ENCODE assay signal across 34 cellular contexts in the genomic region with DNA sequence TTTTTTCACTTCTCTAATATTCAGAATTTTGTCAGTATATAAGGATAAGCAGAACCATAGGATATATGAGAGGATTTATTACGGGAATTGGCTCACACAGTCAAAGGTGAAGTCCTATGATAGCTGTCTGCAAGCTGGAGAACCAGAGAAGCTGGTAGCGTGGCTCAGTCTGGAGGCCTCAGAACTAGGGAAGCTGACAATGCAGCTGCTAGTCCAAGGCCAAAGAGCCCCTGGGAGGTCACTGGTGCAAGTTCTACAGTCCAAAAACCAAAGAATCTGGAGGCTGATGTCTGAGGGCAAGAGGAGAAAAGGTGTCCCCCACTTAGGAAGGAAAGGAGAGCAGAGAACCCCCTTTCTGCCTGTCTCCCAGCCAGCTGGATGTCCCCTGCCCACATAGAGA.
"Had no signal": no experiment of that assay in that cellular context is flagged by ENCODE, and none has a peak within 500 bp of the region (broad histone marks: within the 10 kb centered on the region; RNA-seq: fewer than 3 reads in every experiment).

No MANE protein-coding gene starts in this region.

- H3K27me3 ChIP-seq: MG63 had no signal

- DNase-seq: Karpas-422, Kasumi-1, MG63, MM.1S, MV-4-11, NCI-H1048, NCI-H1092, NCI-H1092 treated with DMSO at 0.1 percent for 48 hours, NCI-H1105, NCI-H1105 treated with DMSO at 0.1 percent for 48 hours, NCI-H1417, NCI-H1417 treated with DMSO at 0.1 percent for 48 hours, NCI-H1436, NCI-H1436 treated with DMSO at 0.1 percent for 48 hours, NCI-H146, NCI-H1694, NCI-H1694 treated with DMSO at 0.1 percent for 48 hours, NCI-H187, NCI-H187 treated with DMSO at 0.1 percent for 48 hours, NCI-H1930, NCI-H2029, NCI-H2029 treated with DMSO at 0.1 percent for 48 hours, NCI-H2081, NCI-H2081 treated with DMSO at 0.1 percent for 48 hours, NCI-H2107, NCI-H2171, NCI-H2171 treated with DMSO at 0.1 percent for 48 hours, NCI-H2227 treated with DMSO at 0.1 percent for 48 hours, NCI-H226, NCI-H345, NCI-H446, NCI-H446 treated with DMSO at 0.1 percent for 48 hours, NCI-H510A had no signal

- H3K27ac ChIP-seq: KMS-11 had no signal

- H3K9ac ChIP-seq: KMS-11 had no signal

- H3K4me3 ChIP-seq: MG63 had no signal

- H3K9me3 ChIP-seq: MG63 had no signal

- H3K4me2 ChIP-seq: KMS-11 had no signal
